7 cellular contexts compared by ENCODE assay signal in genomic region chr11:62592989-62593421, GRCh38. TPM values are rescaled to one million over a fixed set of nuclear protein-coding genes. Genes with fewer than 3 reads are reported as not detected.
DNase-seq lines count a peak whose midpoint lies in the region; ATAC-seq and TF ChIP-seq lines count a peak whose summit lies in the region.

No MANE protein-coding gene starts in this region.

- DNase-seq in hepatocyte (ENCODE audit: low spot score) (no peak), lower leg skin (ENCODE audit: low spot score in 2 of 2) (no peak), retina (no peak), iPS-NIHi7 (ENCODE audit: extremely low spot score) (no peak)
- DNase-seq in stimulated activated naive CD8-positive, alpha-beta T cell treated with anti-CD3 and anti-CD28 coated beads, Interleukin-15, amount 100 ng/mL, for 72 hours: no peak

- H3K9me3 Mint-ChIP-seq in activated T-helper 17 cell treated with anti-CD3 and anti-CD28 coated beads, Interleukin-2, amount 50 U/mL, for 72 hours: no peaks in the 10 kb centered on the region
- H3K9me3 Mint-ChIP-seq in stimulated activated naive CD8-positive, alpha-beta T cell treated with anti-CD3 and anti-CD28 coated beads, Interleukin-15, amount 100 ng/mL, for 72 hours: no peaks in the 10 kb centered on the region

- no peaks in the 10 kb centered on the region for H3K27me3 Mint-ChIP-seq in activated T-helper 17 cell treated with anti-CD3 and anti-CD28 coated beads, Interleukin-2, amount 50 U/mL, for 72 hours
- no peaks in the 10 kb centered on the region for H3K27me3 Mint-ChIP-seq in stimulated activated naive CD8-positive, alpha-beta T cell treated with anti-CD3 and anti-CD28 coated beads, Interleukin-15, amount 100 ng/mL, for 72 hours

- H3K36me3 ChIP-seq in KOPT-K1 (ENCODE audit: insufficient read depth, low read length) (peaks cover 66% of the 10 kb centered on the region), hepatocyte (replicated peaks; ENCODE audit: insufficient read depth, low read depth) (no peaks in the 10 kb centered on the region)

- no peak overlapping the region for H2AFZ ChIP-seq in hepatocyte

- intact Hi-C loops in lower leg skin (cut with DNase I; ENCODE audit: low total_unique reads): loop anchor here (10.0 kb wide), 1 partner anchor 102 kb away; no protein-coding TSS in a partner anchor

- no peaks in the 10 kb centered on the region for H3K9me3 ChIP-seq in KOPT-K1 (ENCODE audit: insufficient read depth, low read length, poor library complexity, severe bottlenecking)
- H3K9me3 ChIP-seq in hepatocyte (ENCODE audit: low read depth): no peaks in the 10 kb centered on the region

- peaks cover 26% of the 10 kb centered on the region for H3K4me1 Mint-ChIP-seq in activated T-helper 17 cell treated with anti-CD3 and anti-CD28 coated beads, Interleukin-2, amount 50 U/mL, for 72 hours
- peaks cover 72% of the 10 kb centered on the region for H3K4me1 Mint-ChIP-seq in stimulated activated naive CD8-positive, alpha-beta T cell treated with anti-CD3 and anti-CD28 coated beads, Interleukin-15, amount 100 ng/mL, for 72 hours

- no peak overlapping the region for H3K4me2 ChIP-seq in hepatocyte

- no peaks in the 10 kb centered on the region for H4K20me1 ChIP-seq in hepatocyte (ENCODE audit: insufficient read depth, poor library complexity, severe bottlenecking)

- no peak for TF ChIP-seq POLR2A in lower leg skin (IDR thresholded peaks at IDR 0.05)

- no peak overlapping the region for H3K4me3 ChIP-seq in hepatocyte
- no peak overlapping the region for H3K4me3 ChIP-seq in lower leg skin (ENCODE audit: low read depth, poor library complexity, severe bottlenecking)

- peak overlapping the region; percentile 72 for H3K27ac Mint-ChIP-seq in activated T-helper 17 cell treated with anti-CD3 and anti-CD28 coated beads, Interleukin-2, amount 50 U/mL, for 72 hours
- peak overlapping the region in 1 of 2 donors; percentile 83 for H3K27ac Mint-ChIP-seq in stimulated activated naive CD8-positive, alpha-beta T cell treated with anti-CD3 and anti-CD28 coated beads, Interleukin-15, amount 100 ng/mL, for 72 hours

- peaks cover 84% of the 10 kb centered on the region for H3K36me3 Mint-ChIP-seq in activated T-helper 17 cell treated with anti-CD3 and anti-CD28 coated beads, Interleukin-2, amount 50 U/mL, for 72 hours (ENCODE audit: low read depth)

- H3K4me1 ChIP-seq in hepatocyte (ENCODE audit: insufficient read depth): peaks cover 7% of the 10 kb centered on the region

- H3K27ac ChIP-seq in KOPT-K1 (ENCODE audit: low read depth, low read length, poor library complexity, severe bottlenecking) (peak overlapping the region; percentile 82), hepatocyte (peak overlapping the region; percentile 85)

- H3K4me3 Mint-ChIP-seq in activated T-helper 17 cell treated with anti-CD3 and anti-CD28 coated beads, Interleukin-2, amount 50 U/mL, for 72 hours: peak overlapping the region; percentile 91
- H3K4me3 Mint-ChIP-seq in stimulated activated naive CD8-positive, alpha-beta T cell treated with anti-CD3 and anti-CD28 coated beads, Interleukin-15, amount 100 ng/mL, for 72 hours: peak overlapping the region; percentile 21 to 93

- peaks cover 28% of the 10 kb centered on the region for H3K79me2 ChIP-seq in hepatocyte

- H3K27me3 ChIP-seq in hepatocyte: no peaks in the 10 kb centered on the region

- 89% methylated on average over 4 of the region's 8 CpGs for WGBS in hepatocyte (ENCODE audit: low lambda C conversion rate, missing lambda C conversion rate)
- WGBS in lower leg skin, 2 donors: 66 to 81% methylated on average over 8 of the region's 8 CpGs

- H3K9me2 ChIP-seq in hepatocyte (replicated peaks; ENCODE audit: insufficient read depth): no peaks in the 10 kb centered on the region

- ATAC-seq in activated T-helper 17 cell treated with anti-CD3 and anti-CD28 coated beads, Interleukin-2, amount 50 U/mL, for 72 hours (replicated peaks): no peak
- no peak for ATAC-seq in stimulated activated naive CD8-positive, alpha-beta T cell treated with anti-CD3 and anti-CD28 coated beads, Interleukin-15, amount 100 ng/mL, for 72 hours

- TF ChIP-seq CTCF in hepatocyte (IDR thresholded peaks at IDR 0.05; ENCODE audit: poor library complexity): no peak
- TF ChIP-seq CTCF in lower leg skin (IDR thresholded peaks at IDR 0.05): no peak

RNA-seq across cellular contexts. Expression of gene TUT1, which starts 1.7 kb away (rescaled TPM):
- total RNA-seq in activated T-helper 17 cell treated with anti-CD3 and anti-CD28 coated beads, Interleukin-2, amount 50 U/mL, for 72 hours: 10 to 100 TPM; 23.8 to 25.7 TPM
- 6.7 and 11.7 TPM in 2 replicates for total RNA-seq in hepatocyte
- 14.2 and 16.5 TPM in 2 replicates for polyA plus RNA-seq in hepatocyte
- 10 to 100 TPM; 11.0 to 29.8 (median 15.8) TPM for total RNA-seq in lower leg skin

RNA-seq across cellular contexts. Expression of gene MTA2, which starts 8.7 kb away (rescaled TPM):
- total RNA-seq in activated T-helper 17 cell treated with anti-CD3 and anti-CD28 coated beads, Interleukin-2, amount 50 U/mL, for 72 hours: 100 to 1,000 TPM; 142 to 198 TPM
- total RNA-seq in hepatocyte: 46.8 and 53.1 TPM in 2 replicates
- 17.1 and 25.6 TPM in 2 replicates for polyA plus RNA-seq in hepatocyte
- 100 to 1,000 TPM in 2 of 4 donors, 10 to 100 TPM in 2; 91.3 to 139 (median 98.3) TPM for total RNA-seq in lower leg skin

RNA-seq across cellular contexts. Expression of gene EEF1G, which starts 19.3 kb away (rescaled TPM):
- total RNA-seq in activated T-helper 17 cell treated with anti-CD3 and anti-CD28 coated beads, Interleukin-2, amount 50 U/mL, for 72 hours: 1,000 to 10,000 TPM; 1,690 to 1,865 TPM
- total RNA-seq in hepatocyte (1,612 and 1,634 TPM in 2 replicates), lower leg skin (1,000 to 10,000 TPM; 2,343 to 3,224 (median 2,571) TPM)
- polyA plus RNA-seq in hepatocyte: 501 and 526 TPM in 2 replicates

RNA-seq across cellular contexts. Expression of gene EML3, which starts 19.6 kb away (rescaled TPM):
- 100 to 1,000 TPM; 122 to 130 TPM for total RNA-seq in activated T-helper 17 cell treated with anti-CD3 and anti-CD28 coated beads, Interleukin-2, amount 50 U/mL, for 72 hours
- 18.3 and 21.6 TPM in 2 replicates for total RNA-seq in hepatocyte
- 22.6 and 51.0 TPM in 2 replicates for polyA plus RNA-seq in hepatocyte
- 10 to 100 TPM; 39.5 to 61.0 (median 42.9) TPM for total RNA-seq in lower leg skin

RNA-seq across cellular contexts. Expression of gene ROM1, which starts 20.1 kb away (rescaled TPM):
- total RNA-seq in activated T-helper 17 cell treated with anti-CD3 and anti-CD28 coated beads, Interleukin-2, amount 50 U/mL, for 72 hours: 1 to 10 TPM; 2.0 to 3.0 TPM
- total RNA-seq in hepatocyte (1.5 and 1.9 TPM in 2 replicates), lower leg skin (1 to 10 TPM; 4.0 to 7.6 (median 6.5) TPM)
- polyA plus RNA-seq in hepatocyte: 2.1 and 3.2 TPM in 2 replicates
